In the genomic region with DNA sequence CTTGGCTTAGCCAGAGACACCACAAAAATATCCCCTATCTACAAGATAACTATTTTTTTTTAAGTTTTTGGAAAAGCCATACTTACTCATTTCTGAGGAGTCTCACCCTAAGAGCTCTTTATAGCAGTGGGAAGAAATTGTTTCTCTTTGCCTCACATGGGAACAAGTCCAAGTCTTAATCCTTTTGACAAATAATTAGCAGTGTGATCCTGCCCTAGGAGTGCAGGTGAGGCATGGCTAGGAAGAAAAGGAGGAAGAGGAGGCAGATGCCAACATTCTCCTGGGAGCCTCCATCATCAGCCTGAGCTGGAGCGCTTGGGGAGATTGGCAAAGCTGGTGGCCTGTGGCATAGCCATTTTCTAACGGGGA, we compare ENCODE assay signal across 13 cellular contexts.
DNase-seq lines count a peak whose midpoint lies in the region; ATAC-seq and TF ChIP-seq lines count a peak whose summit lies in the region.
"Had no signal": no experiment of that assay in that cellular context is flagged by ENCODE, and none has a peak within 500 bp of the region (broad histone marks: within the 10 kb centered on the region; RNA-seq: fewer than 3 reads in every experiment).

No MANE protein-coding gene starts in this region.

- H3K4me2 ChIP-seq in SK-N-SH: no peak overlapping the region

- peak overlapping the region; percentile 85 for H3K27ac Mint-ChIP-seq in stimulated activated effector memory CD8-positive, alpha-beta T cell treated with anti-CD3 and anti-CD28 coated beads, Interleukin-12 subunit alpha, Interleukin-12 subunit beta, amount 100 ng/mL, for 72 hours
- H3K27ac Mint-ChIP-seq: H9 had no signal

- H3K9me3 Mint-ChIP-seq in stimulated activated effector memory CD8-positive, alpha-beta T cell treated with anti-CD3 and anti-CD28 coated beads, Interleukin-12 subunit alpha, Interleukin-12 subunit beta, amount 100 ng/mL, for 72 hours: no peaks in the 10 kb centered on the region
- H3K9me3 Mint-ChIP-seq: H9, neural crest cell had no signal

- H3K79me2 ChIP-seq in SK-N-SH (ENCODE audit: insufficient read depth): peaks cover 32% of the 10 kb centered on the region; the same call in 1 of the 2 replicates

- WGBS in SK-N-SH (ENCODE audit: low lambda C conversion rate): 100% methylated on average over 2 of the region's 2 CpGs
- 60% methylated on average over 2 of the region's 2 CpGs for WGBS in esophagus muscularis mucosa

- no peaks in the 10 kb centered on the region for H4K20me1 ChIP-seq in SK-N-SH (ENCODE audit: insufficient read depth)

- H3F3A ChIP-seq in SK-N-SH (replicated peaks; ENCODE audit: insufficient read depth): peaks cover 29% of the 10 kb centered on the region

- H3K27me3 ChIP-seq in SK-N-SH (ENCODE audit: insufficient read depth) (no peaks in the 10 kb centered on the region), Peyer's patch (no peaks in the 10 kb centered on the region), esophagus muscularis mucosa (no peaks in the 10 kb centered on the region)

- no peak overlapping the region for H3K4me3 Mint-ChIP-seq in stimulated activated effector memory CD8-positive, alpha-beta T cell treated with anti-CD3 and anti-CD28 coated beads, Interleukin-12 subunit alpha, Interleukin-12 subunit beta, amount 100 ng/mL, for 72 hours
- H3K4me3 Mint-ChIP-seq: H9, neural crest cell had no signal

- no peaks in the 10 kb centered on the region for H3K9me3 ChIP-seq in SK-N-SH
- H3K9me3 ChIP-seq in Peyer's patch: no peaks in the 10 kb centered on the region
- no peaks in the 10 kb centered on the region for H3K9me3 ChIP-seq in esophagus muscularis mucosa

- no peak for ATAC-seq in SK-N-SH treated with all-trans-retinoic acid at 6 μM for 48 hours
- ATAC-seq in stimulated activated effector memory CD8-positive, alpha-beta T cell treated with anti-CD3 and anti-CD28 coated beads, Interleukin-12 subunit alpha, Interleukin-12 subunit beta, amount 100 ng/mL, for 72 hours: no peak
- no peak for ATAC-seq in HG02678 (IDR thresholded peaks at IDR 0.05; ENCODE audit: unreplicated experiment)

- H3K4me1 Mint-ChIP-seq in stimulated activated effector memory CD8-positive, alpha-beta T cell treated with anti-CD3 and anti-CD28 coated beads, Interleukin-12 subunit alpha, Interleukin-12 subunit beta, amount 100 ng/mL, for 72 hours: peaks cover 25% of the 10 kb centered on the region

- TF ChIP-seq EP300 in SK-N-SH (IDR thresholded peaks at IDR 0.05; ENCODE audit: borderline replicate concordance in 1 of 2, low read depth in 1 of 2, low read length in 1 of 2): no peak
- TF ChIP-seq EP300 in esophagus muscularis mucosa (IDR thresholded peaks at IDR 0.05): no peak

- POLR2A ChIA-PET in SK-N-SH (lab: Yijun Ruan, JAX): interaction anchor here (2.1 to 5.4 kb wide), 2 partner anchors 17 to 49 kb away, joined by 7 to 49 read pairs; no protein-coding TSS in a partner anchor

- TF ChIP-seq RAD21 in SK-N-SH (IDR thresholded peaks at IDR 0.05; ENCODE audit: low read length): no peak

- no peaks in the 10 kb centered on the region for H3K36me3 ChIP-seq in SK-N-SH (replicated peaks in 1 of 2; ENCODE audit: control insufficient read depth in 1 of 2, insufficient read depth in 2 of 2, low read length in 1 of 2)
- peaks cover 0 to 13% (median 0%) of the 10 kb centered on the region in 3 donors for H3K36me3 ChIP-seq in Peyer's patch
- H3K36me3 ChIP-seq in esophagus muscularis mucosa: peaks cover 0 to 10% (median 2%) of the 10 kb centered on the region in 4 donors

- H3K4me3 ChIP-seq in SK-N-SH (ENCODE audit: low read depth in 2 of 2, low read length in 1 of 2) (no peak overlapping the region), Peyer's patch (no peak overlapping the region), esophagus muscularis mucosa (no peak overlapping the region)

- peaks cover 56% of the 10 kb centered on the region for H3K36me3 Mint-ChIP-seq in stimulated activated effector memory CD8-positive, alpha-beta T cell treated with anti-CD3 and anti-CD28 coated beads, Interleukin-12 subunit alpha, Interleukin-12 subunit beta, amount 100 ng/mL, for 72 hours

- H3K4me1 ChIP-seq in SK-N-SH (ENCODE audit: control insufficient read depth in 1 of 2, insufficient read depth in 2 of 2, low read depth in 1 of 2, low read length in 1 of 2) (peaks cover 44 to 84% of the 10 kb centered on the region in 2 experiments), Peyer's patch (peaks cover 0 to 47% (median 5%) of the 10 kb centered on the region in 4 donors), esophagus muscularis mucosa (peaks cover 72 to 100% (median 100%) of the 10 kb centered on the region in 4 donors)

- peak overlapping the region; percentile 41 to 96 for H3K27ac ChIP-seq in SK-N-SH (ENCODE audit: low read depth in 2 of 2, low read length in 1 of 2)
- peak overlapping the region in 3 of 4 donors; percentile 55 to 78 (median 57) for H3K27ac ChIP-seq in Peyer's patch
- peak overlapping the region; percentile 84 to 97 (median 92) for H3K27ac ChIP-seq in esophagus muscularis mucosa (replicated peaks in 1 of 4)

- no peak for DNase-seq in SK-N-SH
- DNase-seq in Peyer's patch: no peak
- DNase-seq in esophagus muscularis mucosa (ENCODE audit: extremely low spot score): no peak
- no peak for DNase-seq in stimulated activated effector memory CD8-positive, alpha-beta T cell treated with anti-CD3 and anti-CD28 coated beads, Interleukin-12 subunit alpha, Interleukin-12 subunit beta, amount 100 ng/mL, for 72 hours (ENCODE audit: low spot score in 2 of 2)
- no peak for DNase-seq in erythroblast (lab: John Stamatoyannopoulos, UW)
- DNase-seq in NCI-H82 treated with DMSO at 0.1 percent for 48 hours (lab: John Stamatoyannopoulos, UW; ENCODE audit: unreplicated experiment): no peak
- DNase-seq: 8988T; activated CD8-positive, alpha-beta memory T cell treated with anti-CD3 and anti-CD28 coated beads, Interleukin-2, amount 50 U/mL, for 4 hours; H9; NCI-H2029 treated with DMSO at 0.1 percent for 48 hours had no signal

- TF ChIP-seq POLR2A in Peyer's patch (IDR thresholded peaks at IDR 0.05): no peak
- no peak for TF ChIP-seq POLR2A in esophagus muscularis mucosa (IDR thresholded peaks at IDR 0.05; ENCODE audit: low read depth)
- TF ChIP-seq POLR2A in erythroblast (IDR thresholded peaks at IDR 0.05; ENCODE audit: low read length): no peak

- no peak for TF ChIP-seq CTCF in SK-N-SH (IDR thresholded peaks at IDR 0.05)
- no peak for TF ChIP-seq CTCF in Peyer's patch (IDR thresholded peaks at IDR 0.05)
- no peak for TF ChIP-seq CTCF in esophagus muscularis mucosa (IDR thresholded peaks at IDR 0.05)

- intact Hi-C loops in esophagus muscularis mucosa (cut with DNase I): no loop called here

- no peak overlapping the region for H3K9ac ChIP-seq in SK-N-SH

- no peak overlapping the region for H2AFZ ChIP-seq in SK-N-SH (ENCODE audit: low read depth)

- no peaks in the 10 kb centered on the region for H3K9me2 ChIP-seq in SK-N-SH

- CTCF ChIA-PET in SK-N-SH (lab: Yijun Ruan, JAX): interaction anchor here (1.2 to 1.7 kb wide), 2 partner anchors 11 to 49 kb away, joined by 3 to 6 read pairs; no protein-coding TSS in a partner anchor

TF ChIP-seq in SK-N-SH, 30 proteins besides CTCF, POLR2A, EP300 and RAD21 (continues in another document):
- TF ChIP-seq NFIC (IDR thresholded peaks at IDR 0.05; ENCODE audit: borderline replicate concordance) (no peak), FOXM1 (IDR thresholded peaks at IDR 0.05; ENCODE audit: low read depth) (no peak), ZBTB33 (IDR thresholded peaks at IDR 0.05; ENCODE audit: borderline replicate concordance, low read depth) (no peak), ELF1 (IDR thresholded peaks at IDR 0.05) (no peak)

TF ChIP-seq in SK-N-SH treated with all-trans-retinoic acid at 6 μM for 48 hours, 23 proteins besides CTCF, POLR2A, EP300 and RAD21 (continues in another document):
- TF ChIP-seq ISL1 (CRISPR knock-in tag; IDR thresholded peaks at IDR 0.05) (no peak), CREB5 (CRISPR knock-in tag; IDR thresholded peaks at IDR 0.05; ENCODE audit: low read depth) (no peak), ZNF70 (CRISPR knock-in tag; IDR thresholded peaks at IDR 0.05) (no peak)
- TF ChIP-seq, protein P1, sequence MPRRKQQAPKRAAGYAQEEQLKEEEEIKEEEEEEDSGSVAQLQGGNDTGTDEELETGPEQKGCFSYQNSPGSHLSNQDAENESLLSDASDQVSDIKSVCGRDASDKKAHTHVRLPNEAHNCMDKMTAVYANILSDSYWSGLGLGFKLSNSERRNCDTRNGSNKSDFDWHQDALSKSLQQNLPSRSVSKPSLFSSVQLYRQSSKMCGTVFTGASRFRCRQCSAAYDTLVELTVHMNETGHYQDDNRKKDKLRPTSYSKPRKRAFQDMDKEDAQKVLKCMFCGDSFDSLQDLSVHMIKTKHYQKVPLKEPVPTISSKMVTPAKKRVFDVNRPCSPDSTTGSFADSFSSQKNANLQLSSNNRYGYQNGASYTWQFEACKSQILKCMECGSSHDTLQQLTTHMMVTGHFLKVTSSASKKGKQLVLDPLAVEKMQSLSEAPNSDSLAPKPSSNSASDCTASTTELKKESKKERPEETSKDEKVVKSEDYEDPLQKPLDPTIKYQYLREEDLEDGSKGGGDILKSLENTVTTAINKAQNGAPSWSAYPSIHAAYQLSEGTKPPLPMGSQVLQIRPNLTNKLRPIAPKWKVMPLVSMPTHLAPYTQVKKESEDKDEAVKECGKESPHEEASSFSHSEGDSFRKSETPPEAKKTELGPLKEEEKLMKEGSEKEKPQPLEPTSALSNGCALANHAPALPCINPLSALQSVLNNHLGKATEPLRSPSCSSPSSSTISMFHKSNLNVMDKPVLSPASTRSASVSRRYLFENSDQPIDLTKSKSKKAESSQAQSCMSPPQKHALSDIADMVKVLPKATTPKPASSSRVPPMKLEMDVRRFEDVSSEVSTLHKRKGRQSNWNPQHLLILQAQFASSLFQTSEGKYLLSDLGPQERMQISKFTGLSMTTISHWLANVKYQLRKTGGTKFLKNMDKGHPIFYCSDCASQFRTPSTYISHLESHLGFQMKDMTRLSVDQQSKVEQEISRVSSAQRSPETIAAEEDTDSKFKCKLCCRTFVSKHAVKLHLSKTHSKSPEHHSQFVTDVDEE (CRISPR knock-in tag; IDR thresholded peaks at IDR 0.05): no peak
